1 cellular context compared by ENCODE assay signal in genomic region chr2:237588044-237588696, GRCh38.
TF ChIP-seq lines count a peak whose summit lies in the region.

No MANE protein-coding gene starts in this region.

TF ChIP-seq in HepG2, 621 proteins besides CTCF, POLR2A, EP300 and RAD21 (continued from another document and continues in another):
- TF ChIP-seq ZNF318 (CRISPR knock-in tag; IDR thresholded peaks at IDR 0.05) (0 out of 2 replicates have a peak, but pooled peaks have one; percentile 62), ZFY (CRISPR knock-in tag; IDR thresholded peaks at IDR 0.05) (peak; percentile 20; the same call in 1 of the 2 replicates), ZFP90 (CRISPR knock-in tag; IDR thresholded peaks at IDR 0.05; ENCODE audit: borderline replicate concordance) (0 out of 2 replicates have a peak, but pooled peaks have one; percentile 28), ATRX (CRISPR knock-in tag; IDR thresholded peaks at IDR 0.05; ENCODE audit: borderline replicate concordance) (no peak), LBX2 (CRISPR knock-in tag; IDR thresholded peaks at IDR 0.05; ENCODE audit: borderline replicate concordance) (no peak), JDP2 (CRISPR knock-in tag; IDR thresholded peaks at IDR 0.05; ENCODE audit: borderline replicate concordance) (no peak), SALL1 (CRISPR knock-in tag; IDR thresholded peaks at IDR 0.05) (no peak; the same call in 1 of the 2 replicates), GFI1 (CRISPR knock-in tag; IDR thresholded peaks at IDR 0.05; ENCODE audit: borderline replicate concordance) (0 out of 2 replicates have a peak, but pooled peaks have one; percentile 22), ZNF331 (CRISPR knock-in tag; IDR thresholded peaks at IDR 0.05) (no peak), ESRRA (CRISPR knock-in tag; IDR thresholded peaks at IDR 0.05; ENCODE audit: low read depth) (no peak), ZNF841 (CRISPR knock-in tag; IDR thresholded peaks at IDR 0.05; ENCODE audit: borderline replicate concordance) (no peak), ZNF564 (CRISPR knock-in tag; IDR thresholded peaks at IDR 0.05) (peak; percentile 99), TCF7 (IDR thresholded peaks at IDR 0.05; ENCODE audit: low read depth) (no peak), ZNF652 (CRISPR knock-in tag; IDR thresholded peaks at IDR 0.05; ENCODE audit: borderline replicate concordance, low read depth) (no peak), ISX (CRISPR knock-in tag; conservative IDR thresholded peaks at IDR 0.05) (no peak), ZFP37 (CRISPR knock-in tag; IDR thresholded peaks at IDR 0.05; ENCODE audit: borderline replicate concordance) (0 out of 2 replicates have a peak, but pooled peaks have one; percentile 53), MED1 (CRISPR knock-in tag; IDR thresholded peaks at IDR 0.05) (peak; percentile 52; the same call in 1 of the 2 replicates), ZNF280D (CRISPR knock-in tag; IDR thresholded peaks at IDR 0.05) (no peak), ZNF12 (CRISPR knock-in tag; IDR thresholded peaks at IDR 0.05) (peak; percentile 40; the same call in 1 of the 2 replicates), ZFP36L2 (CRISPR knock-in tag; IDR thresholded peaks at IDR 0.05) (no peak), FOXM1 (CRISPR knock-in tag; IDR thresholded peaks at IDR 0.05) (peak; percentile 49; the same call in 1 of the 2 replicates), SSRP1 (CRISPR knock-in tag; IDR thresholded peaks at IDR 0.05) (no peak), PAXIP1 (CRISPR knock-in tag; conservative IDR thresholded peaks at IDR 0.05) (0 out of 2 replicates have a peak, but pooled peaks have one; percentile 13), ZNF225 (CRISPR knock-in tag; IDR thresholded peaks at IDR 0.05) (no peak), MEF2D (CRISPR knock-in tag; IDR thresholded peaks at IDR 0.05) (no peak), PBX2 (CRISPR knock-in tag; IDR thresholded peaks at IDR 0.05) (no peak), MTERF4 (CRISPR knock-in tag; IDR thresholded peaks at IDR 0.05) (no peak), HNRNPUL1 (IDR thresholded peaks at IDR 0.05; ENCODE audit: low read depth, low read length) (no peak), RXRB (CRISPR knock-in tag; IDR thresholded peaks at IDR 0.05; ENCODE audit: borderline replicate concordance) (no peak), ZNF629 (CRISPR knock-in tag; conservative IDR thresholded peaks at IDR 0.05) (no peak), GABPA (IDR thresholded peaks at IDR 0.05; ENCODE audit: low read depth, low read length) (no peak), GABPA (CRISPR knock-in tag; IDR thresholded peaks at IDR 0.05; ENCODE audit: low read depth) (no peak), CHCHD3 (CRISPR knock-in tag; IDR thresholded peaks at IDR 0.05) (no peak), HDAC1 (CRISPR knock-in tag; IDR thresholded peaks at IDR 0.05) (no peak), STAT5B (CRISPR knock-in tag; IDR thresholded peaks at IDR 0.05) (no peak), KDM2A (CRISPR knock-in tag; IDR thresholded peaks at IDR 0.05; ENCODE audit: borderline replicate concordance, low read depth) (no peak), ZNF576 (CRISPR knock-in tag; IDR thresholded peaks at IDR 0.05) (no peak), ZNF710 (CRISPR knock-in tag; IDR thresholded peaks at IDR 0.05; ENCODE audit: borderline replicate concordance) (no peak), NCOA5 (CRISPR knock-in tag; IDR thresholded peaks at IDR 0.05) (no peak), ADNP (CRISPR knock-in tag; IDR thresholded peaks at IDR 0.05) (no peak), ZNF691 (CRISPR knock-in tag; IDR thresholded peaks at IDR 0.05; ENCODE audit: borderline replicate concordance, low read depth) (0 out of 2 replicates have a peak, but pooled peaks have one; percentile 39), RBFOX2 (IDR thresholded peaks at IDR 0.05; ENCODE audit: low read depth, low read length) (no peak; the same call in 1 of the 2 replicates), ETV6 (CRISPR knock-in tag; conservative IDR thresholded peaks at IDR 0.05) (no peak), RCOR2 (CRISPR knock-in tag; IDR thresholded peaks at IDR 0.05) (no peak)
